Comparison of ENCODE assay signal across 2 cellular contexts in genomic region chr2:46893231-46893943, GRCh38.
TF ChIP-seq lines count a peak whose summit lies in the region.

No MANE protein-coding gene starts in this region.

TF ChIP-seq in HCT116, 20 proteins besides CTCF, POLR2A, EP300 and RAD21:
- no peak for TF ChIP-seq ZBTB33 (IDR thresholded peaks at IDR 0.05; ENCODE audit: extremely low read depth, insufficient replicate concordance, low read length)
- no peak for TF ChIP-seq MAX (IDR thresholded peaks at IDR 0.05)
- TF ChIP-seq ZFX (IDR thresholded peaks at IDR 0.05), result no peak
- TF ChIP-seq EZH2phosphoT487 (IDR thresholded peaks at IDR 0.05; ENCODE audit: borderline replicate concordance), result no peak
- no peak for TF ChIP-seq CEBPB (IDR thresholded peaks at IDR 0.05; ENCODE audit: low read depth)
- TF ChIP-seq TCF7L2 (IDR thresholded peaks at IDR 0.05; ENCODE audit: borderline replicate concordance, extremely low read depth, insufficient read depth, insufficient read length), result no peak
- TF ChIP-seq ATF3 (IDR thresholded peaks at IDR 0.05), result no peak
- no peak for TF ChIP-seq SRF (IDR thresholded peaks at IDR 0.05; ENCODE audit: low read depth)
- TF ChIP-seq FOSL1 (IDR thresholded peaks at IDR 0.05; ENCODE audit: low read depth), result no peak
- no peak for TF ChIP-seq REST (IDR thresholded peaks at IDR 0.05; ENCODE audit: low read depth)
- no peak for TF ChIP-seq JUND (IDR thresholded peaks at IDR 0.05)
- no peak for TF ChIP-seq ELF1 (IDR thresholded peaks at IDR 0.05; ENCODE audit: borderline replicate concordance, low read depth)
- TF ChIP-seq YY1 (IDR thresholded peaks at IDR 0.05; ENCODE audit: extremely low read depth, insufficient replicate concordance, low read depth, low read length), result no peak
TF ChIP-seq in HCT116: peak in this region for 0.

TF ChIP-seq in GM12878, 131 proteins besides CTCF, POLR2A, EP300 and RAD21:
- TF ChIP-seq CBX3 (IDR thresholded peaks at IDR 0.05; ENCODE audit: borderline replicate concordance, low read depth) (no peak), NKRF (conservative IDR thresholded peaks at IDR 0.05) (no peak), BMI1 (IDR thresholded peaks at IDR 0.05; ENCODE audit: borderline replicate concordance) (no peak), KLF5 (IDR thresholded peaks at IDR 0.05; ENCODE audit: partially characterized antibody) (no peak), ZBTB11 (CRISPR knock-in tag; IDR thresholded peaks at IDR 0.05) (no peak), RELA (IDR thresholded peaks at IDR 0.05; ENCODE audit: borderline replicate concordance, partially characterized antibody) (no peak), IRF5 (IDR thresholded peaks at IDR 0.05; ENCODE audit: borderline replicate concordance) (no peak), NFXL1 (IDR thresholded peaks at IDR 0.05; ENCODE audit: borderline replicate concordance) (no peak), SREBF2 (IDR thresholded peaks at IDR 0.05; ENCODE audit: low read length) (no peak), ASH2L (IDR thresholded peaks at IDR 0.05; ENCODE audit: borderline replicate concordance, low read depth) (no peak), FOS (IDR thresholded peaks at IDR 0.05; ENCODE audit: borderline replicate concordance, extremely low read depth, insufficient read length) (no peak), CBX5 (IDR thresholded peaks at IDR 0.05; ENCODE audit: low read depth) (no peak)
